In the genomic region with DNA sequence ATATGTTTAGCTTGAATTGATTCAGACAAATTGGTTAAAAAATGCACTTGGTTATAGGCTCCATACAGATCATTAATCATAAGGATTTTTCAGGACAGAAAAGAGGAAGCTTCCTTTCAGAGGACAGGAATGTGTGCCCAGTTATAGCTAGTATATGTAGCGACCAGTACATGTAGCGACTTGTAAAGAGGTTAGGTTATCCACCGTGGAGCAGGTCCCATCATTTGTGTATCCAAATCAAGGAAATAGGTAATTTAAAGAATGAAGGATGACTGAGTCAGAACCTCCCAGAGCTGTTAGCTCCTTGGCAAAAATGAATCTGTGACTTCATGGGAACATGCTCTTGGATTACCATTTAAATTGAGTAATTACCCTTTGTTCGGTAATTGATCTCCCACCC, we compare ENCODE assay signal across 18 cellular contexts. TPM values are rescaled to one million over a fixed set of nuclear protein-coding genes. Genes with fewer than 3 reads are reported as not detected.
"Had no signal": no experiment of that assay in that cellular context is flagged by ENCODE, and none has a peak within 500 bp of the region (broad histone marks: within the 10 kb centered on the region; RNA-seq: fewer than 3 reads in every experiment).

No MANE protein-coding gene starts in this region.

- H3K27me3 ChIP-seq: colonic mucosa, gastrocnemius medialis, heart right ventricle, neutrophil, stomach, transverse colon had no signal

- H3K9me3 ChIP-seq: colonic mucosa, gastrocnemius medialis, heart right ventricle, mucosa of descending colon, neutrophil, stomach, thoracic aorta, transverse colon had no signal

- FAIRE-seq: islet of Langerhans had no signal

- H3K4me3 ChIP-seq: colonic mucosa, gastrocnemius medialis, heart right ventricle, mucosa of descending colon, stomach, thoracic aorta, transverse colon had no signal

- H3K36me3 ChIP-seq: colonic mucosa, gastrocnemius medialis, heart right ventricle, neutrophil, stomach, thoracic aorta, transverse colon had no signal

- H3K27ac ChIP-seq: colonic mucosa, gastrocnemius medialis, heart right ventricle, neutrophil, stomach, thoracic aorta, transverse colon had no signal

- H3K4me1 ChIP-seq: colonic mucosa, gastrocnemius medialis, stomach, transverse colon had no signal

- DNase-seq: colonic mucosa; dermis blood vessel endothelial cell; gastrocnemius medialis; heart right ventricle; hypothalamus; mucosa of descending colon; naive thymus-derived CD8-positive, alpha-beta T cell; stimulated activated CD4-positive, alpha-beta T cell treated with anti-CD3 and anti-CD28 coated beads, Interleukin-2, amount 100 ng/mL, for 24 hours; stimulated activated naive CD4-positive, alpha-beta T cell; stomach; substantia nigra; transverse colon had no signal

RNA-seq across cellular contexts. Expression of gene P2RY12, which starts 15.8 kb away (rescaled TPM):
- total RNA-seq: dermis blood vessel endothelial cell; naive thymus-derived CD8-positive, alpha-beta T cell; osteoblast; pulmonary artery endothelial cell had no signal
- polyA plus RNA-seq: naive thymus-derived CD8-positive, alpha-beta T cell; neural cell had no signal
